In genomic region chr9:34500623-34501267, GRCh38 we compare ENCODE assay signal across 8 cellular contexts. TPM values are rescaled to one million over a fixed set of nuclear protein-coding genes. Genes with fewer than 3 reads are reported as not detected.
A peak's percentile ranks its signal among the peaks of the same experiment; 100 is the strongest.
DNase-seq lines count a peak whose midpoint lies in the region; ATAC-seq and TF ChIP-seq lines count a peak whose summit lies in the region.

No MANE protein-coding gene starts in this region.

- no peaks in the 10 kb centered on the region for H3K36me3 Mint-ChIP-seq in HFFc6 (ENCODE audit: low read depth)

- H3K4me1 Mint-ChIP-seq in HFFc6 (ENCODE audit: low read depth): no peaks in the 10 kb centered on the region

- H3K79me2 ChIP-seq in OCI-LY7 (ENCODE audit: insufficient read depth, low read depth, low read length) (no peaks in the 10 kb centered on the region), osteoblast (ENCODE audit: insufficient read depth, low read length) (no peaks in the 10 kb centered on the region)

- POLR2A ChIA-PET in OCI-LY7 (lab: Charles Lee): no interaction called here

- DNase-seq in CMK (ENCODE audit: low read depth): peak; percentile 20
- peak; percentile 7 for DNase-seq in HFFc6
- DNase-seq in OCI-LY7 (ENCODE audit: low spot score): peak; percentile 60
- peak; percentile 75 for DNase-seq in activated T-cell treated with anti-CD3 and anti-CD28 coated beads, Interleukin-2, amount 50 U/mL, for 1 hour
- peak; percentile 42 for DNase-seq in fibroblast of mammary gland (ENCODE audit: low read depth)
- DNase-seq in osteoblast (ENCODE audit: insufficient read length, low spot score, missing footprints): no peak
- DNase-seq in tibial artery: peak in 1 of 2 donors; percentile 44

- no peak overlapping the region for H3K27ac Mint-ChIP-seq in HFFc6

- H3K4me1 ChIP-seq in OCI-LY7 (ENCODE audit: insufficient read depth, low read length, poor library complexity, severe bottlenecking) (no peaks in the 10 kb centered on the region), osteoblast (ENCODE audit: insufficient read depth, low read length) (peaks cover 6% of the 10 kb centered on the region), tibial artery (peaks cover 0 to 26% (median 21%) of the 10 kb centered on the region in 4 donors)

- H3K27ac ChIP-seq in OCI-LY7 (ENCODE audit: low read depth, low read length, poor library complexity, severe bottlenecking) (no peak overlapping the region), osteoblast (ENCODE audit: low read depth, low read length) (no peak overlapping the region), tibial artery (no peak overlapping the region)

- H3K4me2 ChIP-seq in OCI-LY7 (ENCODE audit: low read length): no peak overlapping the region
- H3K4me2 ChIP-seq in osteoblast (ENCODE audit: insufficient read depth, low read length): no peak overlapping the region

- BruUV-seq in OCI-LY7 (replicated peaks; lab: Mats Ljungman, UMichigan): no TSS peak

- no peaks in the 10 kb centered on the region for H3K9me2 ChIP-seq in OCI-LY7 (ENCODE audit: insufficient read depth, low read length)

- H4K20me1 ChIP-seq in OCI-LY7 (ENCODE audit: insufficient read depth, low read length) (no peaks in the 10 kb centered on the region), osteoblast (ENCODE audit: insufficient read depth, low read length) (no peaks in the 10 kb centered on the region)

- H2AFZ ChIP-seq in OCI-LY7 (ENCODE audit: low read length): no peak overlapping the region
- no peak overlapping the region for H2AFZ ChIP-seq in osteoblast (ENCODE audit: low read length)

- TF ChIP-seq CTCF in HFFc6 (IDR thresholded peaks at IDR 0.05) (peak; percentile 99), OCI-LY7 (conservative IDR thresholded peaks at IDR 0.05; ENCODE audit: low read length) (peak; percentile 99), fibroblast of mammary gland (conservative IDR thresholded peaks at IDR 0.05; ENCODE audit: control insufficient read depth, insufficient read depth, low read depth, low read length) (peak; percentile 98), osteoblast (IDR thresholded peaks at IDR 0.05; ENCODE audit: extremely low read depth, low read depth, low read length) (peak; percentile 99), tibial artery (IDR thresholded peaks at IDR 0.05) (peak; percentile 91 to 99)

- CTCF ChIA-PET in OCI-LY7 (lab: Charles Lee; ENCODE audit: unreplicated experiment): interaction anchor here (1.4 kb wide), 1 partner anchor 97 kb away, joined by 4 read pairs; no protein-coding TSS in a partner anchor

- H3K27me3 ChIP-seq in osteoblast (ENCODE audit: insufficient read depth, low read length): peaks cover 18% of the 10 kb centered on the region
- H3K27me3 ChIP-seq in tibial artery: no peaks in the 10 kb centered on the region

- H3K4me3 ChIP-seq in OCI-LY7 (ENCODE audit: low read depth, low read length, poor library complexity, severe bottlenecking): no peak overlapping the region
- no peak overlapping the region for H3K4me3 ChIP-seq in fibroblast of mammary gland (ENCODE audit: control insufficient read depth, low read depth, low read length)
- H3K4me3 ChIP-seq in osteoblast (ENCODE audit: insufficient read depth, low read length): no peak overlapping the region
- H3K4me3 ChIP-seq in tibial artery: no peak overlapping the region

- H3K4me3 Mint-ChIP-seq in HFFc6: no peak overlapping the region

- H3K9me3 Mint-ChIP-seq in HFFc6: no peaks in the 10 kb centered on the region

- intact Hi-C loops in OCI-LY7 (cut with micrococcal nuclease; ENCODE audit: unreplicated experiment) (loop anchor here (1.0 to 5.0 kb wide), 4 partner anchors 63 to 168 kb away; no protein-coding TSS in a partner anchor), tibial artery (cut with DNase I; ENCODE audit: low total_unique reads) (loop anchor here (5.0 kb wide), 1 partner anchor 98 kb away; no protein-coding TSS in a partner anchor)

- H3K36me3 ChIP-seq in OCI-LY7 (ENCODE audit: insufficient read depth, low read length) (no peaks in the 10 kb centered on the region), osteoblast (ENCODE audit: insufficient read depth, low read length) (no peaks in the 10 kb centered on the region), tibial artery (no peaks in the 10 kb centered on the region)

- H3K9me3 ChIP-seq in OCI-LY7 (ENCODE audit: low read length): no peaks in the 10 kb centered on the region
- no peaks in the 10 kb centered on the region for H3K9me3 ChIP-seq in osteoblast (ENCODE audit: low read depth, low read length)
- no peaks in the 10 kb centered on the region for H3K9me3 ChIP-seq in tibial artery

- no peak for ATAC-seq in GM19467 (IDR thresholded peaks at IDR 0.05; ENCODE audit: unreplicated experiment)

- peaks cover 26% of the 10 kb centered on the region for H3K27me3 Mint-ChIP-seq in HFFc6 (ENCODE audit: insufficient read depth)

RNA-seq across cellular contexts. Expression of gene ENHO, which starts 22.0 kb away (rescaled TPM):
- under 1 TPM in 2 of 6 experiments, not detected in 4; 0.19 to 0.57 TPM for total RNA-seq in HFFc6 (2021; fragmentation: NEBNext Ultra II Directional; extraction: Animal tissue kit (Norgen Biotek cat#: 25700))
- not detected in 2 replicates for total RNA-seq in OCI-LY7 (2014; rRNA removed; shearing (Covaris generic))
- 0.46 and 0.91 TPM in 2 replicates for total RNA-seq in OCI-LY7 (2022)
- under 0.01 and 0.29 TPM in 2 replicates for total RNA-seq in osteoblast

RNA-seq across cellular contexts. Expression of gene DNAI1, which starts 42.1 kb away (rescaled TPM):
- not detected for total RNA-seq in HFFc6 (2021; fragmentation: NEBNext Ultra II Directional; extraction: Animal tissue kit (Norgen Biotek cat#: 25700))
- total RNA-seq in OCI-LY7 (2014; rRNA removed; shearing (Covaris generic)): 0.57 TPM in 1 of 2 replicates, not detected in the other
- total RNA-seq in OCI-LY7 (2022) (0.55 and 0.97 TPM in 2 replicates), osteoblast (47.4 TPM in 1 of 2 replicates, not detected in the other)

RNA-seq across cellular contexts. Expression of gene FAM219A, which starts 42.4 kb away (rescaled TPM):
- total RNA-seq in HFFc6 (2021; fragmentation: NEBNext Ultra II Directional; extraction: Animal tissue kit (Norgen Biotek cat#: 25700)): 10 to 100 TPM; 21.6 to 23.6 (median 22.6) TPM
- total RNA-seq in OCI-LY7 (2014; rRNA removed; shearing (Covaris generic)): 5.2 and 6.5 TPM in 2 replicates
- 12.7 and 14.3 TPM in 2 replicates for total RNA-seq in OCI-LY7 (2022)
- total RNA-seq in osteoblast: 8.5 and 9.4 TPM in 2 replicates
